16 cellular contexts compared by ENCODE assay signal in the genomic region with DNA sequence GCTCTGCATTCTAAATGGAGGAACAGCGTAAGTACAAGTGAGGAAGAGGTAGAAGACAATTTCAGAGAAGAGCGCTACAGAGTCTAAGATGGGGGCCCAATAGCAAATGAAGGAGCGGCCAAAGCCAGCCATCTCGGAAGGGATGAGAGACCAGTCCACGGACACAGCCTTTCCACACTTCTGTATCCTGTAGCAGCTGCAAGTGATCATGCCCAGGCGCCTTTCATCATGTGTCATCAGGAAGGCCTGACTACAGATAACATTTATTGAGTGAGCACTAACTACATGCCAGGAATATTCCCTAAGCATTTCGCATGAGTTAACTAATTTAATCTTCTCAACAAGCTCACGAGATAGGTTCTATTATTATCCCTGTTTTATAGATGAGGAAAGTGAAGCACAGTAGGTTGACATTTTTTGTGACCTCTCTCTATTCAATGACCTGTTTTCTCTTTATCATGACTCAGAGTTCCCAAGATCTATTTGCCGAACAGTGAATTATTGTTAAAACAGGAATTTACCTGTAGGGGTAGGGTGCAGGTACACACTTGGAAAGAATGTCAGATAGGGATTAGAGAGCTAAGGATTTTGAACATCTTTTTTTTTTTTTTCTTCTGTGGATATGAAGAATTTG. TPM values are rescaled to one million over a fixed set of nuclear protein-coding genes. Genes with fewer than 3 reads are reported as not detected.
DNase-seq lines count a peak whose midpoint lies in the region; ATAC-seq and TF ChIP-seq lines count a peak whose summit lies in the region.
"Had no signal": no experiment of that assay in that cellular context is flagged by ENCODE, and none has a peak within 500 bp of the region (broad histone marks: within the 10 kb centered on the region; RNA-seq: fewer than 3 reads in every experiment).

No MANE protein-coding gene starts in this region.

- no peak overlapping the region for H3K27ac Mint-ChIP-seq in GM23338

- DNase-seq in AG08395 (ENCODE audit: low spot score) = peak; percentile 5
- DNase-seq in GM23338 (ENCODE audit: low spot score) = no peak
- peak; percentile 22 for DNase-seq in fibroblast of villous mesenchyme (ENCODE audit: low read depth)
- no peak for DNase-seq in right atrium auricular region (ENCODE audit: low spot score)
- DNase-seq in OCI-M1 (lab: John Stamatoyannopoulos, UW) = no peak
- no peak for DNase-seq in NCI-H1105 treated with DMSO at 0.1 percent for 48 hours (lab: John Stamatoyannopoulos, UW)
- no peak for DNase-seq in stimulated activated naive CD8-positive, alpha-beta T cell treated with anti-CD3 and anti-CD28 coated beads, Interleukin-15, Interleukin-2, amounts not matched to agents 100 U/mL and 50 U/mL, for 24 hours
- DNase-seq: COR-L47, DMS53, GOT3, KBM-7, NCI-H1092 treated with DMSO at 0.1 percent for 48 hours, NCI-H1694 treated with DMSO at 0.1 percent for 48 hours had no signal

- H3K9me3 ChIP-seq in right atrium auricular region = no peaks in the 10 kb centered on the region
- H3K9me3 ChIP-seq: SJSA1 had no signal

- H3K4me3 ChIP-seq in GM23338 (no peak overlapping the region), fibroblast of villous mesenchyme (ENCODE audit: low read depth, low read length) (no peak overlapping the region), right atrium auricular region (no peak overlapping the region)
- H3K4me3 ChIP-seq: SJSA1 had no signal

- H3K27ac ChIP-seq in GM23338 (ENCODE audit: low read depth) (no peak overlapping the region), right atrium auricular region (peak overlapping the region; percentile 66 to 87)
- H3K27ac ChIP-seq: SJSA1 had no signal

- H3K36me3 ChIP-seq in GM23338 (ENCODE audit: insufficient read depth) = no peaks in the 10 kb centered on the region
- H3K36me3 ChIP-seq in right atrium auricular region = peaks cover 49% of the 10 kb centered on the region
- H3K36me3 ChIP-seq: SJSA1 had no signal

- H3K27me3 ChIP-seq in GM23338 (ENCODE audit: insufficient read depth) (no peaks in the 10 kb centered on the region), right atrium auricular region (no peaks in the 10 kb centered on the region)
- H3K27me3 ChIP-seq: SJSA1 had no signal

- peaks cover 11% of the 10 kb centered on the region for H3K27me3 Mint-ChIP-seq in GM23338 (ENCODE audit: insufficient read depth, low read depth, poor library complexity)

- no peaks in the 10 kb centered on the region for H3K4me1 ChIP-seq in GM23338 (ENCODE audit: insufficient read depth)
- H3K4me1 ChIP-seq in right atrium auricular region = peaks cover 0 to 4% of the 10 kb centered on the region in 2 donors
- H3K4me1 ChIP-seq: SJSA1 had no signal

- no peak for ATAC-seq in GM23338
- no peak for ATAC-seq in GM21737 (IDR thresholded peaks at IDR 0.05; ENCODE audit: unreplicated experiment)
- no peak for ATAC-seq in stimulated activated naive CD8-positive, alpha-beta T cell treated with anti-CD3 and anti-CD28 coated beads, Interleukin-15, Interleukin-2, amounts not matched to agents 100 U/mL and 50 U/mL, for 24 hours

- H3F3A ChIP-seq in GM23338 (replicated peaks; ENCODE audit: low read depth) = no peaks in the 10 kb centered on the region

- H3K9me3 Mint-ChIP-seq in GM23338 = no peaks in the 10 kb centered on the region

- no peak overlapping the region for H3K4me2 ChIP-seq in GM23338

- no peaks in the 10 kb centered on the region for H3K79me2 ChIP-seq in GM23338 (replicated peaks; ENCODE audit: insufficient read depth)

- no peak overlapping the region for H3K4me3 Mint-ChIP-seq in GM23338
- H3K4me3 Mint-ChIP-seq: CD14-positive monocyte had no signal

- peak overlapping the region; percentile 69; the same call in 1 of the 2 replicates for H2AFZ ChIP-seq in GM23338

- no peaks in the 10 kb centered on the region; the same call in 2 of the 3 replicates for H3K4me1 Mint-ChIP-seq in GM23338

- no peaks in the 10 kb centered on the region for H4K20me1 ChIP-seq in GM23338 (replicated peaks; ENCODE audit: insufficient read depth)

- no peaks in the 10 kb centered on the region for H3K36me3 Mint-ChIP-seq in GM23338 (ENCODE audit: low read depth)
- H3K36me3 Mint-ChIP-seq: CD14-positive monocyte had no signal

- 0 out of 2 replicates have a peak, but pooled peaks cover 1% of the 10 kb centered on the region for H3K9me2 ChIP-seq in GM23338 (ENCODE audit: insufficient read depth)

- TF ChIP-seq CTCF in GM23338 (conservative IDR thresholded peaks at IDR 0.05; ENCODE audit: low read depth in 2 of 2) = no peak
- no peak for TF ChIP-seq CTCF in fibroblast of villous mesenchyme (IDR thresholded peaks at IDR 0.05; ENCODE audit: insufficient read depth, low read depth, low read length)
- no peak for TF ChIP-seq CTCF in right atrium auricular region (IDR thresholded peaks at IDR 0.05)

TF ChIP-seq in GM23338, 12 proteins besides CTCF, POLR2A, EP300 and RAD21:
- TF ChIP-seq JUNB (IDR thresholded peaks at IDR 0.05; ENCODE audit: unreplicated experiment) (no peak), EZH2 (IDR thresholded peaks at IDR 0.05; ENCODE audit: low read depth, unreplicated experiment) (no peak), ZNF331 (CRISPR knock-in tag; IDR thresholded peaks at IDR 0.05; ENCODE audit: low read depth) (no peak)
- TF ChIP-seq, protein P1, sequence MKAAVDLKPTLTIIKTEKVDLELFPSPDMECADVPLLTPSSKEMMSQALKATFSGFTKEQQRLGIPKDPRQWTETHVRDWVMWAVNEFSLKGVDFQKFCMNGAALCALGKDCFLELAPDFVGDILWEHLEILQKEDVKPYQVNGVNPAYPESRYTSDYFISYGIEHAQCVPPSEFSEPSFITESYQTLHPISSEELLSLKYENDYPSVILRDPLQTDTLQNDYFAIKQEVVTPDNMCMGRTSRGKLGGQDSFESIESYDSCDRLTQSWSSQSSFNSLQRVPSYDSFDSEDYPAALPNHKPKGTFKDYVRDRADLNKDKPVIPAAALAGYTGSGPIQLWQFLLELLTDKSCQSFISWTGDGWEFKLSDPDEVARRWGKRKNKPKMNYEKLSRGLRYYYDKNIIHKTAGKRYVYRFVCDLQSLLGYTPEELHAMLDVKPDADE (IDR thresholded peaks at IDR 0.05) = no peak

RNA-seq across cellular contexts. Expression of a gene that starts 38.2 kb away (rescaled TPM):
- total RNA-seq in GM23338 (2014; rRNA removed; shearing (Covaris generic)) = 0.49 and 1.2 TPM in 2 replicates
- 0.42 and 0.45 TPM in 2 replicates for polyA plus RNA-seq in GM23338 (2016; fragmentation: Nextera tagmentation; extraction: Ambion mirVana)
- total RNA-seq in fibroblast of villous mesenchyme = 1.3 and 1.7 TPM in 2 replicates
- 1,000 to 10,000 TPM; 1,199 to 1,662 TPM for total RNA-seq in right atrium auricular region

Comparison
In these comparisons a context has a peak if more than half of its experiments do, and no peak if none do; other contexts are left out.
1. DNase-seq: peak in AG08395 (single experiment) and fibroblast of villous mesenchyme (single experiment); none in GM23338 (single experiment), right atrium auricular region (single experiment), OCI-M1 (single experiment), NCI-H1105 treated with DMSO at 0.1 percent for 48 hours (single experiment) and stimulated activated naive CD8-positive, alpha-beta T cell treated with anti-CD3 and anti-CD28 coated beads, Interleukin-15, Interleukin-2, amounts not matched to agents 100 U/mL and 50 U/mL, for 24 hours (single experiment).
2. RNA of a gene that starts 38.2 kb away (total RNA-seq): 1,199 to 1,662 TPM in right atrium auricular region; 1.3 to 1.7 TPM in fibroblast of villous mesenchyme and 0.49 to 1.2 TPM in GM23338; every median in the first group is over 100 times any median in the second.